17 cellular contexts compared by ENCODE assay signal in genomic region chr15:22418212-22418611, GRCh38. TPM values are rescaled to one million over a fixed set of nuclear protein-coding genes. Genes with fewer than 3 reads are reported as not detected.
"Had no signal": no experiment of that assay in that cellular context is flagged by ENCODE, and none has a peak within 500 bp of the region (broad histone marks: within the 10 kb centered on the region; RNA-seq: fewer than 3 reads in every experiment).

No MANE protein-coding gene starts in this region.

RNA-seq across cellular contexts. Expression of gene GOLGA6L22, which starts 40.5 kb away (rescaled TPM):
- total RNA-seq: activated CD4-positive, alpha-beta memory T cell treated with anti-CD3 and anti-CD28 coated beads, Interleukin-2, amount 10 ng/mL, durations not matched to agents 7 days and 5 days; activated CD4-positive, alpha-beta T cell treated with anti-CD3 and anti-CD28 coated beads, Interleukin-2, amount 10 ng/mL, durations not matched to agents 7 days and 5 days; activated naive CD4-positive, alpha-beta T cell treated with anti-CD3 and anti-CD28 coated beads, Interleukin-2, amount 50 U/mL, for 72 hours; activated naive CD8-positive, alpha-beta T cell treated with anti-CD3 and anti-CD28 coated beads, Interleukin-2, amount 10 ng/mL, durations not matched to agents 7 days and 5 days; activated T-cell treated with anti-CD3 and anti-CD28 coated beads, Interleukin-2, amount 50 U/mL, for 72 hours; astrocyte; bronchial epithelial cell; cardiac septum; cerebellum; endodermal cell; epithelial cell of proximal tubule; esophagus muscularis mucosa; foreskin keratinocyte; gastrocnemius medialis; T-cell; T-helper 2 cell treated with Interferon-gamma antibody and Interleukin-4, amounts not matched to agents 100 ng/mL and 5 ng/mL, for 36 hours; WTC11 had no signal
- polyA plus RNA-seq: foreskin keratinocyte had no signal
